14 cellular contexts compared by ENCODE assay signal in genomic region chr6:105346052-105346451, GRCh38. TPM values are rescaled to one million over a fixed set of nuclear protein-coding genes. Genes with fewer than 3 reads are reported as not detected.
DNase-seq lines count a peak whose midpoint lies in the region; ATAC-seq and TF ChIP-seq lines count a peak whose summit lies in the region.
"Had no signal": no experiment of that assay in that cellular context is flagged by ENCODE, and none has a peak within 500 bp of the region (broad histone marks: within the 10 kb centered on the region; RNA-seq: fewer than 3 reads in every experiment).

No MANE protein-coding gene starts in this region.

- WGBS in esophagus squamous epithelium, 2 donors, result 57 to 74% methylated on average over 3 of the region's 3 CpGs

- H3K36me3 Mint-ChIP-seq in GM23338 (ENCODE audit: low read depth) (peaks cover 34% of the 10 kb centered on the region), glutamatergic neuron (ENCODE audit: unreplicated experiment) (peaks cover 15% of the 10 kb centered on the region), endothelial cell (ENCODE audit: low read depth, unreplicated experiment) (peaks cover 15% of the 10 kb centered on the region)

- no peaks in the 10 kb centered on the region for H3K9me2 ChIP-seq in GM23338 (ENCODE audit: insufficient read depth)

- H3K4me3 Mint-ChIP-seq in GM23338, result no peak overlapping the region
- no peak overlapping the region for H3K4me3 Mint-ChIP-seq in glutamatergic neuron (ENCODE audit: unreplicated experiment)
- no peak overlapping the region for H3K4me3 Mint-ChIP-seq in endothelial cell (ENCODE audit: unreplicated experiment)
- H3K4me3 Mint-ChIP-seq: activated CD4-positive, alpha-beta T cell treated with anti-CD3 and anti-CD28 coated beads for 36 hours had no signal

- no peak overlapping the region for H3K4me2 ChIP-seq in GM23338

- H3K9me3 ChIP-seq in esophagus squamous epithelium, result no peaks in the 10 kb centered on the region
- H3K9me3 ChIP-seq: upper lobe of left lung had no signal

- intact Hi-C loops in esophagus squamous epithelium (cut with DNase I), result no loop called here

- no peak for TF ChIP-seq POLR2A in esophagus squamous epithelium (IDR thresholded peaks at IDR 0.05)

- H3K27me3 Mint-ChIP-seq in GM23338 (ENCODE audit: insufficient read depth, low read depth, poor library complexity) (no peaks in the 10 kb centered on the region), glutamatergic neuron (ENCODE audit: unreplicated experiment) (peaks cover 1% of the 10 kb centered on the region), endothelial cell (ENCODE audit: unreplicated experiment) (peaks cover 1% of the 10 kb centered on the region)
- H3K27me3 Mint-ChIP-seq: activated CD4-positive, alpha-beta T cell treated with anti-CD3 and anti-CD28 coated beads for 36 hours had no signal

- no peak overlapping the region for H3K27ac ChIP-seq in GM23338 (ENCODE audit: low read depth)
- peak overlapping the region; percentile 64 for H3K27ac ChIP-seq in angular gyrus (ENCODE audit: low read depth, low read length)
- peak overlapping the region; percentile 37 for H3K27ac ChIP-seq in rectal smooth muscle tissue (ENCODE audit: low read depth, low read length)
- peak overlapping the region in 1 of 4 donors; percentile 14 for H3K27ac ChIP-seq in esophagus squamous epithelium

- H3K4me1 Mint-ChIP-seq in GM23338 (no peaks in the 10 kb centered on the region), glutamatergic neuron (ENCODE audit: low read depth, unreplicated experiment) (peaks cover 29% of the 10 kb centered on the region), endothelial cell (ENCODE audit: unreplicated experiment) (no peaks in the 10 kb centered on the region)

- ATAC-seq in GM23338 (no peak), HG03196 (IDR thresholded peaks at IDR 0.05; ENCODE audit: unreplicated experiment) (no peak)
- ATAC-seq: activated CD4-positive, alpha-beta T cell treated with anti-CD3 and anti-CD28 coated beads for 36 hours had no signal

- H3K4me1 ChIP-seq in GM23338 (ENCODE audit: insufficient read depth), result no peaks in the 10 kb centered on the region
- H3K4me1 ChIP-seq in rectal smooth muscle tissue (ENCODE audit: control insufficient read depth, insufficient read depth, low read length), result peaks cover 7% of the 10 kb centered on the region
- H3K4me1 ChIP-seq in esophagus squamous epithelium, result peaks cover 0 to 22% (median 0%) of the 10 kb centered on the region in 3 donors

- H3K27me3 ChIP-seq in GM23338 (ENCODE audit: insufficient read depth) (no peaks in the 10 kb centered on the region), rectal smooth muscle tissue (ENCODE audit: control insufficient read depth, insufficient read depth, low read length) (no peaks in the 10 kb centered on the region), esophagus squamous epithelium (no peaks in the 10 kb centered on the region)
- H3K27me3 ChIP-seq: upper lobe of left lung had no signal

- H3K36me3 ChIP-seq in GM23338 (ENCODE audit: insufficient read depth), result 0 out of 2 replicates have a peak, but pooled peaks cover 6% of the 10 kb centered on the region
- H3K36me3 ChIP-seq in rectal smooth muscle tissue (ENCODE audit: control insufficient read depth, insufficient read depth, low read length), result peaks cover 6% of the 10 kb centered on the region
- peaks cover 0 to 34% (median 0%) of the 10 kb centered on the region in 3 donors for H3K36me3 ChIP-seq in esophagus squamous epithelium

- H2AFZ ChIP-seq in GM23338, result no peak overlapping the region

- H3K4me3 ChIP-seq in GM23338, result no peak overlapping the region
- H3K4me3 ChIP-seq in rectal smooth muscle tissue (ENCODE audit: low read length), result no peak overlapping the region
- no peak overlapping the region for H3K4me3 ChIP-seq in esophagus squamous epithelium
- H3K4me3 ChIP-seq: upper lobe of left lung had no signal

- no peaks in the 10 kb centered on the region for H3F3A ChIP-seq in GM23338 (replicated peaks; ENCODE audit: low read depth)

- no peak for DNase-seq in GM23338 (ENCODE audit: low spot score)
- DNase-seq in glutamatergic neuron, result no peak
- DNase-seq in esophagus squamous epithelium (lab: John Stamatoyannopoulos, UW), result no peak
- no peak for DNase-seq in endothelial cell (ENCODE audit: low spot score)
- no peak for DNase-seq in NCI-H748 (lab: John Stamatoyannopoulos, UW; ENCODE audit: unreplicated experiment)
- DNase-seq: activated CD4-positive, alpha-beta T cell treated with anti-CD3 and anti-CD28 coated beads for 36 hours; central memory CD4-positive, alpha-beta T cell; DND-41; Karpas-422; stimulated activated CD4-positive, alpha-beta T cell treated with anti-CD3 and anti-CD28 coated beads, Interleukin-1b, Interleukin-23, amount 100 ng/mL, for 48 hours; upper lobe of left lung had no signal

- no peaks in the 10 kb centered on the region; the same call in 1 of the 2 replicates for H4K20me1 ChIP-seq in GM23338 (replicated peaks; ENCODE audit: insufficient read depth)

- H3K27ac Mint-ChIP-seq in GM23338 (no peak overlapping the region), glutamatergic neuron (ENCODE audit: unreplicated experiment) (peak overlapping the region; percentile 78), endothelial cell (ENCODE audit: unreplicated experiment) (no peak overlapping the region)
- H3K27ac Mint-ChIP-seq: activated CD4-positive, alpha-beta T cell treated with anti-CD3 and anti-CD28 coated beads for 36 hours had no signal

- no peaks in the 10 kb centered on the region for H3K9me3 Mint-ChIP-seq in GM23338
- peaks cover 5% of the 10 kb centered on the region for H3K9me3 Mint-ChIP-seq in glutamatergic neuron (ENCODE audit: unreplicated experiment)
- no peaks in the 10 kb centered on the region for H3K9me3 Mint-ChIP-seq in endothelial cell (ENCODE audit: unreplicated experiment)

- no peak overlapping the region for H3K9ac ChIP-seq in rectal smooth muscle tissue (ENCODE audit: low read length)

- TF ChIP-seq CTCF in GM23338 (conservative IDR thresholded peaks at IDR 0.05; ENCODE audit: low read depth in 2 of 2) (no peak), glutamatergic neuron (IDR thresholded peaks at IDR 0.05; ENCODE audit: partially characterized antibody, unreplicated experiment) (no peak), esophagus squamous epithelium (IDR thresholded peaks at IDR 0.05) (no peak), endothelial cell (IDR thresholded peaks at IDR 0.05; ENCODE audit: unreplicated experiment) (no peak)

- H3K79me2 ChIP-seq in GM23338 (replicated peaks; ENCODE audit: insufficient read depth), result peaks cover 11% of the 10 kb centered on the region

TF ChIP-seq in GM23338, 12 proteins besides CTCF, POLR2A, EP300 and RAD21:
- TF ChIP-seq, protein P1, sequence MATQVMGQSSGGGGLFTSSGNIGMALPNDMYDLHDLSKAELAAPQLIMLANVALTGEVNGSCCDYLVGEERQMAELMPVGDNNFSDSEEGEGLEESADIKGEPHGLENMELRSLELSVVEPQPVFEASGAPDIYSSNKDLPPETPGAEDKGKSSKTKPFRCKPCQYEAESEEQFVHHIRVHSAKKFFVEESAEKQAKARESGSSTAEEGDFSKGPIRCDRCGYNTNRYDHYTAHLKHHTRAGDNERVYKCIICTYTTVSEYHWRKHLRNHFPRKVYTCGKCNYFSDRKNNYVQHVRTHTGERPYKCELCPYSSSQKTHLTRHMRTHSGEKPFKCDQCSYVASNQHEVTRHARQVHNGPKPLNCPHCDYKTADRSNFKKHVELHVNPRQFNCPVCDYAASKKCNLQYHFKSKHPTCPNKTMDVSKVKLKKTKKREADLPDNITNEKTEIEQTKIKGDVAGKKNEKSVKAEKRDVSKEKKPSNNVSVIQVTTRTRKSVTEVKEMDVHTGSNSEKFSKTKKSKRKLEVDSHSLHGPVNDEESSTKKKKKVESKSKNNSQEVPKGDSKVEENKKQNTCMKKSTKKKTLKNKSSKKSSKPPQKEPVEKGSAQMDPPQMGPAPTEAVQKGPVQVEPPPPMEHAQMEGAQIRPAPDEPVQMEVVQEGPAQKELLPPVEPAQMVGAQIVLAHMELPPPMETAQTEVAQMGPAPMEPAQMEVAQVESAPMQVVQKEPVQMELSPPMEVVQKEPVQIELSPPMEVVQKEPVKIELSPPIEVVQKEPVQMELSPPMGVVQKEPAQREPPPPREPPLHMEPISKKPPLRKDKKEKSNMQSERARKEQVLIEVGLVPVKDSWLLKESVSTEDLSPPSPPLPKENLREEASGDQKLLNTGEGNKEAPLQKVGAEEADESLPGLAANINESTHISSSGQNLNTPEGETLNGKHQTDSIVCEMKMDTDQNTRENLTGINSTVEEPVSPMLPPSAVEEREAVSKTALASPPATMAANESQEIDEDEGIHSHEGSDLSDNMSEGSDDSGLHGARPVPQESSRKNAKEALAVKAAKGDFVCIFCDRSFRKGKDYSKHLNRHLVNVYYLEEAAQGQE (IDR thresholded peaks at IDR 0.05; ENCODE audit: unreplicated experiment), result peak; percentile 42
- TF ChIP-seq POLR2AphosphoS5 (IDR thresholded peaks at IDR 0.05; ENCODE audit: low read depth), result no peak
TF ChIP-seq in GM23338: peak in this region for 1.

RNA-seq across cellular contexts. Expression of gene PREP, which starts 56.8 kb away (rescaled TPM):
- total RNA-seq in GM23338 (2014; rRNA removed; shearing (Covaris generic)), result 51.0 and 52.7 TPM in 2 replicates
- 28.3 and 28.5 TPM in 2 replicates for polyA plus RNA-seq in GM23338 (2016; fragmentation: Nextera tagmentation; extraction: Ambion mirVana)
- 206 TPM for total RNA-seq in glutamatergic neuron (ENCODE audit: unreplicated experiment)
- total RNA-seq in esophagus squamous epithelium, result 10 to 100 TPM; 11.9 to 28.0 (median 19.6) TPM
- 39.6 TPM for total RNA-seq in endothelial cell (ENCODE audit: unreplicated experiment)
